Comparison of ENCODE assay signal across 12 cellular contexts in the genomic region with DNA sequence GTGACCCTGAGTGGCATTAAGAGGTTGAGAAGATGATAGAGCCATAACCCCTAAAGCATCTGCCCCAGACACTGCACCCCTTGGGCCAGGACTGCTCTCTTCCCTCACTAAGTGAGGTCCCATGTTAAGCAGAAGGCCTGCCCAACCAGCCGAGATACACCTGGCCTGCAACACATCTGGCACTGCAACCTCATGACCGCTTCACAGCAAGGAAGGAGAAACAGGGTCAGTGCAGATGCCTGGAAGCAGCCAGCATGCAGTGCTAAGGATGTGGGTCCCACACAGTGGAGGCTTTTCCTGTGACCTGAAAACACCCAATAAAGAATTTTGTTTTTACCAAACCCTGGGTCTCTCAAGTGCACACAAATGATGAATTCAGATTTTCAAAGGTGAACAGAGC. TPM values are rescaled to one million over a fixed set of nuclear protein-coding genes. Genes with fewer than 3 reads are reported as not detected.
DNase-seq lines count a peak whose midpoint lies in the region; ATAC-seq and TF ChIP-seq lines count a peak whose summit lies in the region.
"Had no signal": no experiment of that assay in that cellular context is flagged by ENCODE, and none has a peak within 500 bp of the region (broad histone marks: within the 10 kb centered on the region; RNA-seq: fewer than 3 reads in every experiment).

No MANE protein-coding gene starts in this region.

- H3K36me3 Mint-ChIP-seq in activated CD4-positive, alpha-beta T cell treated with anti-CD3 and anti-CD28 coated beads for 36 hours (ENCODE audit: low read depth), result peaks cover 4% of the 10 kb centered on the region
- no peaks in the 10 kb centered on the region for H3K36me3 Mint-ChIP-seq in progenitor cell of endocrine pancreas (ENCODE audit: insufficient read depth)

- intact Hi-C loops in activated CD4-positive, alpha-beta T cell treated with anti-CD3 and anti-CD28 coated beads for 36 hours (cut with DNase I, micrococcal nuclease), result no loop called here
- intact Hi-C loops in breast epithelium (cut with DNase I; ENCODE audit: low total_unique reads) (no loop called here), thyroid gland (cut with DNase I) (no loop called here)

- 13 to 65% methylated on average over 2 of the region's 2 CpGs for WGBS in thyroid gland, 2 donors

- H3K4me1 Mint-ChIP-seq in activated CD4-positive, alpha-beta T cell treated with anti-CD3 and anti-CD28 coated beads for 36 hours, result peaks cover 61% of the 10 kb centered on the region
- peaks cover 15% of the 10 kb centered on the region for H3K4me1 Mint-ChIP-seq in progenitor cell of endocrine pancreas (ENCODE audit: low read depth)

- H3K27me3 Mint-ChIP-seq in activated CD4-positive, alpha-beta T cell treated with anti-CD3 and anti-CD28 coated beads for 36 hours, result no peaks in the 10 kb centered on the region
- peaks cover 6% of the 10 kb centered on the region for H3K27me3 Mint-ChIP-seq in progenitor cell of endocrine pancreas
- H3K27me3 Mint-ChIP-seq: central memory CD8-positive, alpha-beta T cell; stimulated activated naive CD8-positive, alpha-beta T cell treated with anti-CD3 and anti-CD28 coated beads, Interleukin-15, Interleukin-2, amounts not matched to agents 100 ng/mL and 50 ng/mL, for 24 hours had no signal

- H3K4me3 ChIP-seq in breast epithelium (no peak overlapping the region), muscle layer of colon (ENCODE audit: low read depth in 1 of 2, low read length in 2 of 2) (no peak overlapping the region), thyroid gland (replicated peaks in 1 of 3) (no peak overlapping the region)

- H3K9ac ChIP-seq in muscle layer of colon (ENCODE audit: low read length), result no peak overlapping the region

- H3K9me3 ChIP-seq in breast epithelium, result no peaks in the 10 kb centered on the region
- no peaks in the 10 kb centered on the region for H3K9me3 ChIP-seq in muscle layer of colon (ENCODE audit: low read length)
- H3K9me3 ChIP-seq in thyroid gland, result no peaks in the 10 kb centered on the region

- H3K27ac Mint-ChIP-seq in activated CD4-positive, alpha-beta T cell treated with anti-CD3 and anti-CD28 coated beads for 36 hours, result peak overlapping the region; percentile 14
- no peak overlapping the region for H3K27ac Mint-ChIP-seq in progenitor cell of endocrine pancreas
- H3K27ac Mint-ChIP-seq: stimulated activated naive CD8-positive, alpha-beta T cell treated with anti-CD3 and anti-CD28 coated beads, Interleukin-15, Interleukin-2, amounts not matched to agents 100 ng/mL and 50 ng/mL, for 24 hours had no signal

- H3K27ac ChIP-seq in breast epithelium, result peak overlapping the region; percentile 82 to 94
- H3K27ac ChIP-seq in muscle layer of colon (ENCODE audit: low read depth, low read length), result peak overlapping the region; percentile 2
- H3K27ac ChIP-seq in thyroid gland, result peak overlapping the region; percentile 75 to 94 (median 93)

- no peak for DNase-seq in activated CD4-positive, alpha-beta T cell treated with anti-CD3 and anti-CD28 coated beads for 36 hours
- no peak for DNase-seq in activated CD4-positive, alpha-beta T cell treated with anti-CD3 and anti-CD28 coated beads for 48 hours
- DNase-seq in breast epithelium (ENCODE audit: low spot score in 2 of 2) (no peak), thyroid gland (peak; percentile 63 to 69), SHP77 treated with DMSO at 0.1 percent for 48 hours (lab: John Stamatoyannopoulos, UW) (no peak), occipital lobe (lab: John Stamatoyannopoulos, UW) (no peak), progenitor cell of endocrine pancreas (ENCODE audit: low spot score, unreplicated experiment) (no peak)
- DNase-seq: ACHN; activated CD4-positive, alpha-beta T cell treated with anti-CD3 and anti-CD28 coated beads for 1 hour had no signal

- POLR2A ChIA-PET in activated CD4-positive, alpha-beta T cell treated with anti-CD3 and anti-CD28 coated beads for 36 hours (lab: Charles Lee), result no interaction called here

- no peak overlapping the region for H3K4me3 Mint-ChIP-seq in activated CD4-positive, alpha-beta T cell treated with anti-CD3 and anti-CD28 coated beads for 36 hours
- H3K4me3 Mint-ChIP-seq in progenitor cell of endocrine pancreas (ENCODE audit: low read depth), result no peak overlapping the region
- H3K4me3 Mint-ChIP-seq: central memory CD8-positive, alpha-beta T cell; stimulated activated naive CD8-positive, alpha-beta T cell treated with anti-CD3 and anti-CD28 coated beads, Interleukin-15, Interleukin-2, amounts not matched to agents 100 ng/mL and 50 ng/mL, for 24 hours had no signal

- H3K27me3 ChIP-seq in breast epithelium (no peaks in the 10 kb centered on the region), muscle layer of colon (ENCODE audit: control insufficient read depth in 1 of 2, insufficient read depth in 2 of 2, low read length in 2 of 2) (no peaks in the 10 kb centered on the region), thyroid gland (no peaks in the 10 kb centered on the region)

- peaks cover 17 to 24% of the 10 kb centered on the region in 2 donors for H3K4me1 ChIP-seq in breast epithelium
- peaks cover 56% of the 10 kb centered on the region for H3K4me1 ChIP-seq in muscle layer of colon (ENCODE audit: insufficient read depth, low read length)
- H3K4me1 ChIP-seq in thyroid gland, result peaks cover 80 to 97% of the 10 kb centered on the region in 2 donors

- no peak for TF ChIP-seq POLR2A in breast epithelium (IDR thresholded peaks at IDR 0.05)
- no peak for TF ChIP-seq POLR2A in thyroid gland (IDR thresholded peaks at IDR 0.05)

- H3K36me3 ChIP-seq in breast epithelium, result no peaks in the 10 kb centered on the region
- no peaks in the 10 kb centered on the region for H3K36me3 ChIP-seq in muscle layer of colon (ENCODE audit: insufficient read depth, low read length)
- no peaks in the 10 kb centered on the region for H3K36me3 ChIP-seq in thyroid gland

- H3K9me3 Mint-ChIP-seq in activated CD4-positive, alpha-beta T cell treated with anti-CD3 and anti-CD28 coated beads for 36 hours (ENCODE audit: low read depth), result no peaks in the 10 kb centered on the region
- no peaks in the 10 kb centered on the region for H3K9me3 Mint-ChIP-seq in progenitor cell of endocrine pancreas (ENCODE audit: low read depth)
- H3K9me3 Mint-ChIP-seq: central memory CD8-positive, alpha-beta T cell; stimulated activated naive CD8-positive, alpha-beta T cell treated with anti-CD3 and anti-CD28 coated beads, Interleukin-15, Interleukin-2, amounts not matched to agents 100 ng/mL and 50 ng/mL, for 24 hours had no signal

- no peak for ATAC-seq in activated CD4-positive, alpha-beta T cell treated with anti-CD3 and anti-CD28 coated beads for 36 hours

- CTCF ChIA-PET in activated CD4-positive, alpha-beta T cell treated with anti-CD3 and anti-CD28 coated beads for 36 hours (lab: Charles Lee), result interaction anchor here (0.6 kb wide), 1 partner anchor 97 kb away, joined by 3 read pairs; no protein-coding TSS in a partner anchor

- TF ChIP-seq CTCF in breast epithelium (IDR thresholded peaks at IDR 0.05) (no peak), thyroid gland (IDR thresholded peaks at IDR 0.05) (no peak), progenitor cell of endocrine pancreas (IDR thresholded peaks at IDR 0.05; ENCODE audit: unreplicated experiment) (no peak)

RNA-seq across cellular contexts. Expression of gene NOD1, which starts 7.4 kb away (rescaled TPM):
- 10 to 100 TPM; 10.8 to 11.0 TPM for total RNA-seq in activated CD4-positive, alpha-beta T cell treated with anti-CD3 and anti-CD28 coated beads for 36 hours
- total RNA-seq in breast epithelium (10 to 100 TPM; 11.2 to 34.4 (median 21.4) TPM), thyroid gland (10 to 100 TPM; 15.6 to 50.4 (median 26.7) TPM), occipital lobe (1.9 TPM), progenitor cell of endocrine pancreas (2.9 and 3.6 TPM in 2 replicates)

RNA-seq across cellular contexts. Expression of gene GGCT, which starts 33.4 kb away (rescaled TPM):
- total RNA-seq in activated CD4-positive, alpha-beta T cell treated with anti-CD3 and anti-CD28 coated beads for 36 hours, result 10 to 100 TPM; 48.8 to 76.8 TPM
- total RNA-seq in breast epithelium (10 to 100 TPM; 25.3 to 59.6 (median 44.6) TPM), thyroid gland (10 to 100 TPM; 24.1 to 47.0 (median 30.1) TPM), occipital lobe (17.6 TPM), progenitor cell of endocrine pancreas (54.0 and 54.7 TPM in 2 replicates)

Comparison
In these comparisons a context has a peak if more than half of its experiments do, and no peak if none do; other contexts are left out.
1. DNase-seq: peak in thyroid gland (2 of 2); none in activated CD4-positive, alpha-beta T cell treated with anti-CD3 and anti-CD28 coated beads for 36 hours (single experiment), activated CD4-positive, alpha-beta T cell treated with anti-CD3 and anti-CD28 coated beads for 48 hours (single experiment), breast epithelium (0 of 2), SHP77 treated with DMSO at 0.1 percent for 48 hours (single experiment), occipital lobe (single experiment) and progenitor cell of endocrine pancreas (single experiment).
2. H3K27ac ChIP-seq: peak in every context shown above with its lines; median percentile 93 in thyroid gland; 88 in breast epithelium; 2 in muscle layer of colon.